Comparison of ENCODE assay signal across 9 cellular contexts in genomic region chr18:42274488-42275137, GRCh38.
A peak's percentile ranks its signal among the peaks of the same experiment; 100 is the strongest.
DNase-seq lines count a peak whose midpoint lies in the region; ATAC-seq and TF ChIP-seq lines count a peak whose summit lies in the region.
"Had no signal": no experiment of that assay in that cellular context is flagged by ENCODE, and none has a peak within 500 bp of the region (broad histone marks: within the 10 kb centered on the region; RNA-seq: fewer than 3 reads in every experiment).

No MANE protein-coding gene starts in this region.

- no peak overlapping the region for H3K9ac ChIP-seq in OCI-LY1 (ENCODE audit: low read length)

- no peaks in the 10 kb centered on the region; the same call in 1 of the 2 replicates for H3K9me2 ChIP-seq in GM23338 (ENCODE audit: insufficient read depth)
- H3K9me2 ChIP-seq in OCI-LY1 (ENCODE audit: low read depth, low read length), result no peaks in the 10 kb centered on the region

- H3K36me3 ChIP-seq in GM23338 (ENCODE audit: insufficient read depth), result no peaks in the 10 kb centered on the region
- H3K36me3 ChIP-seq in OCI-LY1 (ENCODE audit: insufficient read depth, low read length), result no peaks in the 10 kb centered on the region

- no TSS peak for BruUV-seq in Calu3 (replicated peaks; lab: Mats Ljungman, UMichigan)

- DNase-seq in D341Med (ENCODE audit: low spot score) (peak; percentile 69), GM23338 (ENCODE audit: low spot score) (peak; percentile 55), glomerular visceral epithelial cell (ENCODE audit: extremely low spot score) (peak; percentile 53), Calu3 (no peak), OCI-M2 (lab: John Stamatoyannopoulos, UW; ENCODE audit: unreplicated experiment) (no peak), NCI-H510A (lab: John Stamatoyannopoulos, UW) (no peak)
- DNase-seq in activated CD4-positive, CD25-positive, alpha-beta regulatory T cell treated with anti-CD3 and anti-CD28 coated beads, Interleukin-2, amount 50 U/mL, for 72 hours, result no peak

- H3K4me3 Mint-ChIP-seq in GM23338, result no peak overlapping the region
- H3K4me3 Mint-ChIP-seq in Calu3 (ENCODE audit: low read depth, unreplicated experiment), result no peak overlapping the region

- H3K27me3 Mint-ChIP-seq in GM23338 (ENCODE audit: insufficient read depth, low read depth, poor library complexity), result no peaks in the 10 kb centered on the region
- no peaks in the 10 kb centered on the region for H3K27me3 Mint-ChIP-seq in Calu3 (ENCODE audit: unreplicated experiment)

- H3K27ac Mint-ChIP-seq in GM23338 (peak overlapping the region; percentile 78), Calu3 (ENCODE audit: unreplicated experiment) (no peak overlapping the region)
- H3K27ac Mint-ChIP-seq: activated naive CD4-positive, alpha-beta T cell treated with anti-CD3 and anti-CD28 coated beads, Interleukin-2, amount 50 U/mL, for 72 hours had no signal

- H3K9me3 Mint-ChIP-seq in GM23338 (no peaks in the 10 kb centered on the region), Calu3 (ENCODE audit: low read depth, unreplicated experiment) (no peaks in the 10 kb centered on the region)
- H3K9me3 Mint-ChIP-seq: activated naive CD4-positive, alpha-beta T cell treated with anti-CD3 and anti-CD28 coated beads, Interleukin-2, amount 50 U/mL, for 72 hours had no signal

- no peaks in the 10 kb centered on the region for H3F3A ChIP-seq in GM23338 (replicated peaks; ENCODE audit: low read depth)
- H3F3A ChIP-seq in OCI-LY1 (ENCODE audit: insufficient read depth, low read length), result no peaks in the 10 kb centered on the region

- no peak overlapping the region for H3K4me3 ChIP-seq in GM23338
- no peak overlapping the region for H3K4me3 ChIP-seq in OCI-LY1 (ENCODE audit: low read depth, low read length, poor library complexity, severe bottlenecking)

- H3K27me3 ChIP-seq in GM23338 (ENCODE audit: insufficient read depth), result no peaks in the 10 kb centered on the region
- no peaks in the 10 kb centered on the region for H3K27me3 ChIP-seq in OCI-LY1 (ENCODE audit: insufficient read depth, low read length)

- ATAC-seq in GM23338, result peak; percentile 72
- ATAC-seq: activated naive CD4-positive, alpha-beta T cell treated with anti-CD3 and anti-CD28 coated beads, Interleukin-2, amount 50 U/mL, for 72 hours had no signal

- CTCF ChIA-PET in Calu3 (lab: Charles Lee), result no interaction called here

- H3K4me1 Mint-ChIP-seq in GM23338 (peaks cover 12% of the 10 kb centered on the region; the same call in 2 of the 3 replicates), Calu3 (ENCODE audit: low read depth, unreplicated experiment) (no peaks in the 10 kb centered on the region)

- H3K27ac ChIP-seq in GM23338 (ENCODE audit: low read depth) (no peak overlapping the region), OCI-LY1 (ENCODE audit: low read depth, low read length, poor library complexity, severe bottlenecking) (no peak overlapping the region)

- TF ChIP-seq CTCF in GM23338 (conservative IDR thresholded peaks at IDR 0.05; ENCODE audit: low read depth in 2 of 2) (peak; percentile 56 to 59), OCI-LY1 (IDR thresholded peaks at IDR 0.05; ENCODE audit: low read length) (peak; percentile 38; the same call in 1 of the 2 replicates), Calu3 (IDR thresholded peaks at IDR 0.05; ENCODE audit: unreplicated experiment) (no peak)

- H3K79me2 ChIP-seq in GM23338 (replicated peaks; ENCODE audit: insufficient read depth), result no peaks in the 10 kb centered on the region
- no peaks in the 10 kb centered on the region for H3K79me2 ChIP-seq in OCI-LY1 (ENCODE audit: insufficient read depth, low read length)

- H4K20me1 ChIP-seq in GM23338 (replicated peaks; ENCODE audit: insufficient read depth), result no peaks in the 10 kb centered on the region
- H4K20me1 ChIP-seq in OCI-LY1 (ENCODE audit: insufficient read depth, low read length), result no peaks in the 10 kb centered on the region

- H2AFZ ChIP-seq in GM23338 (peak overlapping the region; percentile 67; the same call in 1 of the 2 replicates), OCI-LY1 (ENCODE audit: low read length) (no peak overlapping the region)

- H3K4me2 ChIP-seq in GM23338, result no peak overlapping the region; the same call in 1 of the 2 replicates
- no peak overlapping the region for H3K4me2 ChIP-seq in OCI-LY1 (ENCODE audit: low read length)

- H3K36me3 Mint-ChIP-seq in GM23338 (ENCODE audit: low read depth) (no peaks in the 10 kb centered on the region), Calu3 (ENCODE audit: insufficient read depth, unreplicated experiment) (no peaks in the 10 kb centered on the region)
- H3K36me3 Mint-ChIP-seq: activated naive CD4-positive, alpha-beta T cell treated with anti-CD3 and anti-CD28 coated beads, Interleukin-2, amount 50 U/mL, for 72 hours had no signal

- H3K9me3 ChIP-seq in OCI-LY1 (ENCODE audit: low read length), result no peaks in the 10 kb centered on the region

- intact Hi-C loops in Calu3 (cut with micrococcal nuclease; ENCODE audit: unreplicated experiment), result loop anchor here (2.0 kb wide), 2 partner anchors 160 to 222 kb away; no protein-coding TSS in a partner anchor

- H3K4me1 ChIP-seq in GM23338 (ENCODE audit: insufficient read depth) (peaks cover 3% of the 10 kb centered on the region; the same call in 1 of the 2 replicates), OCI-LY1 (ENCODE audit: insufficient read depth, low read length, severe bottlenecking) (no peaks in the 10 kb centered on the region)

TF ChIP-seq in GM23338, 12 proteins besides CTCF, POLR2A, EP300 and RAD21 (continues in another document):
- no peak for TF ChIP-seq ZNF462 (CRISPR knock-in tag; IDR thresholded peaks at IDR 0.05)
- no peak for TF ChIP-seq ZNF331 (CRISPR knock-in tag; IDR thresholded peaks at IDR 0.05; ENCODE audit: low read depth)
- TF ChIP-seq EZH2phosphoT487 (IDR thresholded peaks at IDR 0.05; ENCODE audit: unreplicated experiment), result no peak
- TF ChIP-seq JUNB (IDR thresholded peaks at IDR 0.05; ENCODE audit: unreplicated experiment), result no peak

Comparison
In these comparisons a context has a peak if more than half of its experiments do, and no peak if none do; other contexts are left out.
1. DNase-seq: peak in D341Med (single experiment), GM23338 (single experiment) and glomerular visceral epithelial cell (single experiment); none in Calu3 (single experiment), OCI-M2 (single experiment), NCI-H510A (single experiment) and activated CD4-positive, CD25-positive, alpha-beta regulatory T cell treated with anti-CD3 and anti-CD28 coated beads, Interleukin-2, amount 50 U/mL, for 72 hours (single experiment).